Comparison of ENCODE assay signal across 23 cellular contexts in the genomic region with DNA sequence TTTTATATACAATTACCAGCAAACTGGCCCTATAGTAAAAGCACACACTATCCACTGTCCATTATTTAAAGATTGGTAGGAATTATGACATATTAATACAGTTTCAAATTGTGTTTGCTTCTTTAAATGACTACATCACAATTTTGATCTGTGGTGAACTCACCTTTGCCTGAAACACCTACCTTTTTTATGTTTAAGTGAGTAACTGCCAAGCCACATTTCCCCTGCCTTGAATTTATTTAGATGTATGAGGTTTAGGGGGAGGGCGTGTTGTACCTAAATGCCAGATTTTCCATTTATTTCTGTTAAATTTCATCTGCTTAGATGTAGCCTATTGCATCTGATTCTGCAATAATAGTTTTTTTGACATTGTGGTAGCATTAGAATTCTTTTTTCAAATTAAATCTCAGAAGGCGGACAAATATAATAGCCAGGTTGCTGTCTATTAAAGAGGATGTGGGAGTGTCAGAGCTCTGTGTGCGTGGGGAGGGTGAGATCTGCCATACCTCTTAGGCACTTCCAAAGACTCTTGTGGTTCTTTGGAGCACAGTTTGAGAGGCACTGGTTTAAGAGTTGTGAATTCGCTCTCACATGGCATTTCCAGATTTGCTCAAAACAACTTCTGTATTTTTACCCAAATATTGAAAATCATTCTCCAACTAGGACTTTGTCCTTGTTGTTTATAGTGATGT. TPM values are rescaled to one million over a fixed set of nuclear protein-coding genes. Genes with fewer than 3 reads are reported as not detected.
DNase-seq lines count a peak whose midpoint lies in the region; ATAC-seq and TF ChIP-seq lines count a peak whose summit lies in the region.
"Had no signal": no experiment of that assay in that cellular context is flagged by ENCODE, and none has a peak within 500 bp of the region (broad histone marks: within the 10 kb centered on the region; RNA-seq: fewer than 3 reads in every experiment).

No MANE protein-coding gene starts in this region.

- H3K27ac Mint-ChIP-seq in activated T-cell treated with anti-CD3 and anti-CD28 coated beads, Interleukin-2, amount 50 U/mL, for 24 hours = peak overlapping the region; percentile 57
- peak overlapping the region; percentile 56 to 81 (median 74) for H3K27ac Mint-ChIP-seq in immature natural killer cell
- H3K27ac Mint-ChIP-seq: progenitor cell of endocrine pancreas; T-helper 1 cell treated with Interleukin-12 subunit alpha and Interleukin-12 subunit beta and Interleukin-4 antibody, amounts not matched to agents 30 μg/mL and 1 μg/mL, for 36 hours had no signal

- no peaks in the 10 kb centered on the region for H3K4me1 ChIP-seq in ascending aorta
- H3K4me1 ChIP-seq: gastroesophageal sphincter, HAP-1, tibial artery had no signal

- peak overlapping the region; percentile 28 for H3K4me3 Mint-ChIP-seq in activated T-cell treated with anti-CD3 and anti-CD28 coated beads, Interleukin-2, amount 50 U/mL, for 24 hours
- H3K4me3 Mint-ChIP-seq in immature natural killer cell = peak overlapping the region; percentile 38 to 56 (median 46)
- H3K4me3 Mint-ChIP-seq: T-helper 1 cell treated with Interleukin-12 subunit alpha and Interleukin-12 subunit beta and Interleukin-4 antibody, amounts not matched to agents 30 μg/mL and 1 μg/mL, for 36 hours had no signal

- intact Hi-C loops in ascending aorta (cut with DNase I) = no loop called here

- H3K4me1 Mint-ChIP-seq in activated T-cell treated with anti-CD3 and anti-CD28 coated beads, Interleukin-2, amount 50 U/mL, for 24 hours (ENCODE audit: low read depth) = peaks cover 53% of the 10 kb centered on the region
- H3K4me1 Mint-ChIP-seq in immature natural killer cell = peaks cover 48 to 82% of the 10 kb centered on the region in 2 donors

- peak overlapping the region; percentile 70 for H3K4me3 ChIP-seq in SK-N-MC
- H3K4me3 ChIP-seq in ascending aorta = no peak overlapping the region
- H3K4me3 ChIP-seq: gastroesophageal sphincter, HAP-1, tibial artery had no signal

- no peaks in the 10 kb centered on the region for H3K27me3 Mint-ChIP-seq in activated T-cell treated with anti-CD3 and anti-CD28 coated beads, Interleukin-2, amount 50 U/mL, for 24 hours
- H3K27me3 Mint-ChIP-seq in immature natural killer cell (ENCODE audit: low read depth in 3 of 3) = peaks cover 0 to 2% (median 0%) of the 10 kb centered on the region in 3 donors
- H3K27me3 Mint-ChIP-seq: progenitor cell of endocrine pancreas had no signal

- no peaks in the 10 kb centered on the region for H3K27me3 ChIP-seq in ascending aorta
- H3K27me3 ChIP-seq: gastroesophageal sphincter, tibial artery had no signal

- H3K9me3 ChIP-seq in SK-N-MC (ENCODE audit: low read depth, low read length) (no peaks in the 10 kb centered on the region), ascending aorta (no peaks in the 10 kb centered on the region)
- H3K9me3 ChIP-seq: gastroesophageal sphincter, HAP-1, tibial artery had no signal

- H3K27ac ChIP-seq in SK-N-MC (peak overlapping the region; percentile 63; the same call in 1 of the 2 replicates), ascending aorta (no peak overlapping the region)
- H3K27ac ChIP-seq: gastroesophageal sphincter, tibial artery had no signal

- peaks cover 7% of the 10 kb centered on the region for H3K9me3 Mint-ChIP-seq in activated T-cell treated with anti-CD3 and anti-CD28 coated beads, Interleukin-2, amount 50 U/mL, for 24 hours
- no peaks in the 10 kb centered on the region for H3K9me3 Mint-ChIP-seq in immature natural killer cell

- peaks cover 94% of the 10 kb centered on the region for H3K36me3 Mint-ChIP-seq in activated T-cell treated with anti-CD3 and anti-CD28 coated beads, Interleukin-2, amount 50 U/mL, for 24 hours (ENCODE audit: low read depth)
- H3K36me3 Mint-ChIP-seq in immature natural killer cell = peaks cover 52 to 77% (median 55%) of the 10 kb centered on the region in 3 donors

- ATAC-seq in stimulated activated naive CD8-positive, alpha-beta T cell treated with anti-CD3 and anti-CD28 coated beads, Interleukin-15, Interleukin-2, amounts not matched to agents 100 U/mL and 50 U/mL, for 24 hours = peak; percentile 75
- ATAC-seq in HG02798 (IDR thresholded peaks at IDR 0.05; ENCODE audit: poor library complexity, unreplicated experiment) = no peak
- ATAC-seq: gastroesophageal sphincter, sciatic nerve had no signal

- DNase-seq in activated T-cell treated with anti-CD3 and anti-CD28 coated beads, Interleukin-2, amount 50 U/mL, for 24 hours = no peak
- no peak for DNase-seq in activated T-cell treated with anti-CD3 and anti-CD28 coated beads, Interleukin-2, amount 50 U/mL, for 1 hour
- DNase-seq in SK-N-MC (ENCODE audit: low read depth, low spot score) (no peak), immature natural killer cell (no peak), ascending aorta (ENCODE audit: low spot score in 2 of 2) (no peak)
- no peak for DNase-seq in stimulated activated naive CD8-positive, alpha-beta T cell treated with anti-CD3 and anti-CD28 coated beads, Interleukin-15, Interleukin-2, amounts not matched to agents 100 U/mL and 50 U/mL, for 24 hours
- DNase-seq in stimulated activated CD4-positive, alpha-beta T cell treated with anti-CD3 and anti-CD28 coated beads, Interleukin-4, amount 100 ng/mL, for 1 hour = no peak
- DNase-seq: activated CD4-positive, CD25-positive, alpha-beta regulatory T cell treated with anti-CD3 and anti-CD28 coated beads, Interleukin-2, amount 50 U/mL, for 72 hours; activated T-cell treated with anti-CD3 and anti-CD28 coated beads, Interleukin-2, amount 50 U/mL, for 48 hours; DMS53; GDM1; hypothalamus; MM.1S; NCI-H2029; RPMI8226; tibial artery had no signal

- H3K9ac ChIP-seq in SK-N-MC (ENCODE audit: insufficient read length) = no peak overlapping the region

- H3K36me3 ChIP-seq in SK-N-MC (ENCODE audit: insufficient read depth, low read length) (no peaks in the 10 kb centered on the region), ascending aorta (no peaks in the 10 kb centered on the region)
- H3K36me3 ChIP-seq: gastroesophageal sphincter, HAP-1, tibial artery had no signal

- no peak for TF ChIP-seq CTCF in ascending aorta (IDR thresholded peaks at IDR 0.05)

RNA-seq across cellular contexts. Expression of gene PIK3CG, which starts 13.8 kb away (rescaled TPM):
- polyA plus RNA-seq in immature natural killer cell = 10 to 100 TPM; 21.3 to 65.0 (median 30.6) TPM
- 2.0 TPM for total RNA-seq in ascending aorta
- total RNA-seq: fibroblast of lung, progenitor cell of endocrine pancreas had no signal
